ENCODE assay signal across 10 cellular contexts in the genomic region with DNA sequence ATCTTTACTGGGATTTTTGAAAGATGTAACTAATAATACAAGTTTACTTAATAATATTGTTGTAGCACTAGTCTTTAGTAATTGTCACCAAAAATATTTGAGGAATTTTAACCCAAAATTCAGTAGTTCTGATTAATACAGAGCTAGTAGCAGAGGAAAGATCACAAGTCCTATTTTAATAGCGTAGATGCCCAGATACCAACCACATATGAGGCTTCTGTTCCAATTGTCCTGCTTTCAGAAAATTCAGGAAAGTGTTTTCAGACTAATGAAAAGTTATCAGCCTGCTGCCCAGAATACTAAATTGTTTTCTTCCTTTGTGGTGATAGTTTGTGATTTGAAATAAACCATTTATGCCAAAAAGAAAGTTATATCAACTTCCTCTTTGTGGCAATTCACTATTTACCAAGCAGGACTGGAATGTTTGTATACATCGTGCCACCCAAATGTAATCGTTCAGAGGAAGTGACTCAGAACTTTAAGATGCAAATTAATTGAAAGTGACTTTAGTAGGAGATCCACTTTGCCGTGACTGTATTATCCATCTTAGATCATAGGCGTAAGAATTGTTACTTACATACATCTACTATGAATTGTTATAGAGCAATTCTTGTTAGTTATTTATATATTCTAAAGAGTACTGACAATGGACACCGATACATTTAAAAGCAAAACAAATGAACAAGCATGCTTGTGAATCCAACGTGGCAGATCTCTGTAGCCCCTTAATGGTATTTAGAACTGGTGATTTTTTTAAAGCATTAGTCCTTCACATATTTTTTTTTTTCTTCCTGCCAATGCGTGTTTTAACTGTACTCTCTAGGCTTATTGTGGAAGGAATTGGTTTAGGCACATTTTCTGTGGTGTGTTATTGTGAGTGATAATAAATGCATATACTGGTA.
DNase-seq lines count a peak whose midpoint lies in the region; ATAC-seq and TF ChIP-seq lines count a peak whose summit lies in the region.
"Had no signal": no experiment of that assay in that cellular context is flagged by ENCODE, and none has a peak within 500 bp of the region (broad histone marks: within the 10 kb centered on the region; RNA-seq: fewer than 3 reads in every experiment).

No MANE protein-coding gene starts in this region.

- no peaks in the 10 kb centered on the region for H3K27me3 ChIP-seq in GM06990 (replicated peaks; ENCODE audit: control insufficient read depth, insufficient read depth, low read length)

- no peak for TF ChIP-seq CTCF in GM06990 (IDR thresholded peaks at IDR 0.05; ENCODE audit: insufficient read depth, low read length, poor library complexity, severe bottlenecking)
- TF ChIP-seq CTCF in fibroblast of villous mesenchyme (IDR thresholded peaks at IDR 0.05; ENCODE audit: insufficient read depth, low read depth, low read length) = no peak

- DNase-seq in GM06990 (ENCODE audit: extremely low read depth, insufficient read length) (peak; percentile 5), NOMO-1 treated with dmso at 0.1 percent for 144 hours (lab: John Stamatoyannopoulos, UW; ENCODE audit: unreplicated experiment) (peak; percentile 6), fibroblast of villous mesenchyme (ENCODE audit: low read depth) (peak; percentile 53), amniotic stem cell (lab: John Stamatoyannopoulos, UW) (no peak), D341Med (ENCODE audit: low spot score) (no peak), COLO829 (ENCODE audit: low spot score) (no peak), NCI-H446 treated with DMSO at 0.1 percent for 48 hours (lab: John Stamatoyannopoulos, UW) (no peak)
- DNase-seq: GDM1, NCI-H2029 treated with DMSO at 0.1 percent for 48 hours had no signal

- peak; percentile 85 for ATAC-seq in HG02623 (IDR thresholded peaks at IDR 0.05; ENCODE audit: unreplicated experiment)

- no peaks in the 10 kb centered on the region for H3K36me3 ChIP-seq in GM06990 (ENCODE audit: control insufficient read depth, insufficient read depth, low read length)

- H3K4me3 ChIP-seq in GM06990 (replicated peaks; ENCODE audit: low read depth, low read length) (no peak overlapping the region), fibroblast of villous mesenchyme (ENCODE audit: low read depth, low read length) (peak overlapping the region; percentile 27)

Comparison
In these comparisons a context has a peak if more than half of its experiments do, and no peak if none do; other contexts are left out.
1. DNase-seq: peak in GM06990 (single experiment), NOMO-1 treated with dmso at 0.1 percent for 144 hours (single experiment) and fibroblast of villous mesenchyme (single experiment); none in amniotic stem cell (single experiment), D341Med (single experiment), COLO829 (single experiment) and NCI-H446 treated with DMSO at 0.1 percent for 48 hours (single experiment).